Comparison of ENCODE assay signal across 8 cellular contexts in genomic region chr5:6737043-6737941, GRCh38. TPM values are rescaled to one million over a fixed set of nuclear protein-coding genes. Genes with fewer than 3 reads are reported as not detected.
DNase-seq lines count a peak whose midpoint lies in the region; ATAC-seq and TF ChIP-seq lines count a peak whose summit lies in the region.

No MANE protein-coding gene starts in this region.

- peak; percentile 74 for ATAC-seq in HG02678 (IDR thresholded peaks at IDR 0.05; ENCODE audit: unreplicated experiment)
- peak; percentile 58 for ATAC-seq in stimulated activated naive CD8-positive, alpha-beta T cell treated with anti-CD3 and anti-CD28 coated beads, Interleukin-15, Interleukin-2, amounts not matched to agents 100 U/mL and 50 U/mL, for 24 hours
- no peak for ATAC-seq in sciatic nerve

- CTCF ChIA-PET in RWPE1 (lab: Yijun Ruan, JAX), result interaction anchor here (0.7 kb wide), 2 partner anchors 9 to 29 kb away, joined by 3 to 6 read pairs; no protein-coding TSS in a partner anchor

- no peak for TF ChIP-seq CTCF in RWPE1 (conservative IDR thresholded peaks at IDR 0.05; ENCODE audit: low read depth)

- H3K27ac ChIP-seq in RWPE1, result peak overlapping the region; percentile 8; the same call in 1 of the 2 replicates

- intact Hi-C loops in sciatic nerve (cut with DNase I), result no loop called here

- POLR2A ChIA-PET in RWPE1 (lab: Yijun Ruan, JAX; ENCODE audit: low non-redundant PET), result no interaction called here

- DNase-seq in activated CD8-positive, alpha-beta memory T cell treated with anti-CD3 and anti-CD28 coated beads for 24 hours, result peak; percentile 47
- no peak for DNase-seq in activated CD8-positive, alpha-beta memory T cell treated with anti-CD3 and anti-CD28 coated beads, Interleukin-2, amount 50 U/mL, for 4 hours
- no peak for DNase-seq in RWPE1 (ENCODE audit: low spot score)
- no peak for DNase-seq in stimulated activated naive CD8-positive, alpha-beta T cell treated with anti-CD3 and anti-CD28 coated beads, Interleukin-15, Interleukin-2, amounts not matched to agents 100 U/mL and 50 U/mL, for 24 hours
- DNase-seq in hypothalamus (lab: John Stamatoyannopoulos, UW), result no peak
- DNase-seq in sciatic nerve (ENCODE audit: low spot score), result no peak
- DNase-seq in stimulated activated naive CD4-positive, alpha-beta T cell (lab: John Stamatoyannopoulos, UW), result no peak

RNA-seq across cellular contexts. Expression of gene TENT4A, which starts 24.1 kb away (rescaled TPM):
- total RNA-seq in sciatic nerve, result 28.6 TPM
